Comparison of ENCODE assay signal across 9 cellular contexts in the genomic region with DNA sequence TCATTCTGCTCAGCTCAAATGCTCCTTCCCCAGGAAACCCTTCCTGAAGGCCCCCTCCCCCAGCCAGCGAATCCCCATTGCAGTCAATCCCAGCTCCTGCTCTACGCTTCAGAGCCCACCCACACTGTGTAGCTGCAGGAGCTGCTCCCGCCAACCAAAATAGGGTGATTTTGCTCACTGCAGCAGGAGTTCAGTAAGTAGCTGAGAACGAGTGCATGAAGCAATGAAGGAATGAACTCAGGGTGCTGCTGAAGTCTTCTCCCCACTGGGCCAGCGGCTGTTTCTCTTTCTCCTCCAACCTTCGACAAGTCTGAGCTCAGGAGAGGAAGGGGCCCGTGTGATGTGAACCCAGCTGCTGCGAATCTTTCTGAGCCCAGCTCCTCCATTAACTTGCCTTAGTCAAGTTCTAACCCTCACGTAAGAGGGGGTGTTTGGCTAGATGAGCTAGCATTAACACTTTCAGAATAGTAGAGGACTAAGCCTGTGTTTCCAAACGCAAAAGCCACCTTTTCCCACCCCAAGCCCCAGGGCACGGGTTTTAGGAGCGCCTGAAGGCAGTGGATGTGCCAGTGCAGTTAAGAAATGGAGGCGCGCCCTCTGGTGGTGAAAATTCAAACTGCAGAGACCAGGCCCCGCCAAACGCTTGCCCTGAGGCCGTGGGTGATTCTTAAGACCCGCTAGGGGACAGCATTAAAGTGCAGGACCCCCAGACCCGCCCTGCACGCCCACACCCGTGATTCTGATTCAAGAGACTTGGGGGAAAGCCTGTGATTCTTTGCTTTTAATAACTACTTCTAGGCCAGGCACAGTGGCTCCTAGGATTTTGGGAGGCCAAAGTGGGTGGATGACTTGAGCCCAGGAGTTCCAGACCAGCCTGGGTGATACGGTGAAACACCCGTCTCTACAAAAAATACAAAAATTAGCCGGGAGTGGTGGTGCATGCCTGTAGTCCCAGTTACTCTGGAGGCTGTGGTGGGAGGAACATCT. TPM values are rescaled to one million over a fixed set of nuclear protein-coding genes. Genes with fewer than 3 reads are reported as not detected.
DNase-seq lines count a peak whose midpoint lies in the region; ATAC-seq and TF ChIP-seq lines count a peak whose summit lies in the region.
"Had no signal": no experiment of that assay in that cellular context is flagged by ENCODE, and none has a peak within 500 bp of the region (broad histone marks: within the 10 kb centered on the region; RNA-seq: fewer than 3 reads in every experiment).

No MANE protein-coding gene starts in this region.

- H3K9ac ChIP-seq in MM.1S (ENCODE audit: low read length) (no peak overlapping the region), colonic mucosa (ENCODE audit: low read depth in 2 of 2, low read length in 2 of 2) (no peak overlapping the region)

- H3K27me3 ChIP-seq in MM.1S (replicated peaks; ENCODE audit: insufficient read depth, low read length) (no peaks in the 10 kb centered on the region), colonic mucosa (no peaks in the 10 kb centered on the region), lung (ENCODE audit: control insufficient read depth, insufficient read depth) (no peaks in the 10 kb centered on the region)

- no peaks in the 10 kb centered on the region for H3K36me3 ChIP-seq in MM.1S (replicated peaks; ENCODE audit: insufficient read depth, low read length)
- no peaks in the 10 kb centered on the region for H3K36me3 ChIP-seq in colonic mucosa
- no peaks in the 10 kb centered on the region for H3K36me3 ChIP-seq in lung (ENCODE audit: control insufficient read depth in 2 of 2, insufficient read depth in 2 of 2, low read length in 2 of 2)

- 26 to 31% methylated on average over 24 of the region's 24 CpGs for WGBS in lung, 2 donors

- no peaks in the 10 kb centered on the region for H3K4me1 ChIP-seq in MM.1S (ENCODE audit: low read length)
- no peaks in the 10 kb centered on the region for H3K4me1 ChIP-seq in colonic mucosa
- peaks cover 0 to 1% of the 10 kb centered on the region in 2 donors for H3K4me1 ChIP-seq in lung (ENCODE audit: control insufficient read depth in 2 of 2, insufficient read depth in 2 of 2, low read length in 2 of 2)

- H4K20me1 ChIP-seq in MM.1S (ENCODE audit: insufficient read depth, low read length): no peaks in the 10 kb centered on the region

- H3K4me2 ChIP-seq in MM.1S (ENCODE audit: low read depth, low read length): no peak overlapping the region

- H3K79me2 ChIP-seq in MM.1S (ENCODE audit: low read length): no peaks in the 10 kb centered on the region

- H3K4me3 ChIP-seq in MM.1S (ENCODE audit: low read length): no peak overlapping the region
- H3K4me3 ChIP-seq in colonic mucosa: no peak overlapping the region
- H3K4me3 ChIP-seq in lung: no peak overlapping the region

- H3K9me3 ChIP-seq in MM.1S (replicated peaks; ENCODE audit: insufficient read depth, low read length): no peaks in the 10 kb centered on the region
- H3K9me3 ChIP-seq in colonic mucosa: no peaks in the 10 kb centered on the region
- H3K9me3 ChIP-seq in lung (ENCODE audit: control insufficient read depth in 2 of 2, insufficient read depth in 1 of 2, low read length in 1 of 2): peaks cover 0 to 4% of the 10 kb centered on the region in 2 donors

- intact Hi-C loops in colonic mucosa (cut with DNase I): no loop called here

- DNase-seq in AG09319 (ENCODE audit: extremely low read depth, low read depth): no peak
- DNase-seq in MM.1S: peak; percentile 21
- DNase-seq in activated CD4-positive, alpha-beta T cell treated with anti-CD3 and anti-CD28 coated beads for 1 hour: peak; percentile 18
- peak; percentile 59 for DNase-seq in colonic mucosa
- DNase-seq in lung (ENCODE audit: low spot score): peak; percentile 61
- DNase-seq in stimulated activated CD8-positive, alpha-beta memory T cell treated with anti-CD3 and anti-CD28 coated beads, Interleukin-2, amount 100 ng/mL, for 48 hours (ENCODE audit: low read depth in 2 of 2): peak; percentile 44 to 58

- ATAC-seq in GM18511 (IDR thresholded peaks at IDR 0.05; ENCODE audit: unreplicated experiment) (peak; percentile 69), lung (ENCODE audit: insufficient read depth, low FRiP score) (no peak), HG02798 (IDR thresholded peaks at IDR 0.05; ENCODE audit: poor library complexity, unreplicated experiment) (no peak)

- H3K9me2 ChIP-seq in MM.1S (replicated peaks; ENCODE audit: insufficient read depth, low read length): no peaks in the 10 kb centered on the region

- TF ChIP-seq CTCF in AG09319 (IDR thresholded peaks at IDR 0.05; ENCODE audit: low read depth, low read length) (peak; percentile 86), MM.1S (IDR thresholded peaks at IDR 0.05; ENCODE audit: low read length) (peak; percentile 71), colonic mucosa (IDR thresholded peaks at IDR 0.05) (peak; percentile 95), lung (IDR thresholded peaks at IDR 0.05; ENCODE audit: control extremely low read depth, extremely low read depth) (peak; percentile 46)

- no peak overlapping the region for H2AFZ ChIP-seq in MM.1S (ENCODE audit: low read length)

- no peaks in the 10 kb centered on the region for H3F3A ChIP-seq in MM.1S (ENCODE audit: insufficient read depth, low read length)

- H3K27ac ChIP-seq in MM.1S (ENCODE audit: low read length) (no peak overlapping the region), colonic mucosa (no peak overlapping the region), lung (ENCODE audit: low read depth in 1 of 2, low read length in 1 of 2) (no peak overlapping the region)

RNA-seq across cellular contexts. Expression of gene SERPINA4, which starts 11.9 kb away (rescaled TPM):
- total RNA-seq in colonic mucosa: under 1 TPM in 1 of 2 donors, not detected in 1; 0.37 TPM
- under 1 TPM in 1 of 2 donors, not detected in 1; 0.18 TPM for total RNA-seq in lung
- not detected for polyA plus RNA-seq in lung
- total RNA-seq: skeletal muscle tissue had no signal

RNA-seq across cellular contexts. Expression of gene SERPINA5, which starts 31.9 kb away (rescaled TPM):
- total RNA-seq in colonic mucosa (1 to 10 TPM in 1 of 2 donors, under 1 TPM in 1; 0.61 to 2.9 TPM), lung (1 to 10 TPM in 1 of 2 donors, not detected in 1; 4.3 TPM)
- under 1 TPM; 0.14 to 0.52 TPM for polyA plus RNA-seq in lung

RNA-seq across cellular contexts. Expression of gene SERPINA12, which starts 40.0 kb away (rescaled TPM):
- total RNA-seq in colonic mucosa (not detected), lung (not detected)
- not detected for polyA plus RNA-seq in lung
- total RNA-seq: skeletal muscle tissue had no signal
